Comparison of ENCODE assay signal across 8 cellular contexts in genomic region chr1:33349778-33350610, GRCh38. TPM values are rescaled to one million over a fixed set of nuclear protein-coding genes. Genes with fewer than 3 reads are reported as not detected.
DNase-seq lines count a peak whose midpoint lies in the region; ATAC-seq, FAIRE-seq and TF ChIP-seq lines count a peak whose summit lies in the region.

No MANE protein-coding gene starts in this region.

- TF ChIP-seq CTCF in WTC11 (IDR thresholded peaks at IDR 0.05) (no peak), bronchial epithelial cell (IDR thresholded peaks at IDR 0.05; ENCODE audit: insufficient read depth, low read length, severe bottlenecking) (no peak)

- H2AFZ ChIP-seq in ACC112 (ENCODE audit: low read length, unreplicated experiment), result peak overlapping the region; percentile 91

- peak overlapping the region; percentile 77 for H3K4me3 Mint-ChIP-seq in WTC11

- H3K27me3 Mint-ChIP-seq in WTC11 (ENCODE audit: low read depth), result peaks cover 93% of the 10 kb centered on the region

- peaks cover 30% of the 10 kb centered on the region for H3K4me1 Mint-ChIP-seq in WTC11

- no peaks in the 10 kb centered on the region for H3K9me3 Mint-ChIP-seq in WTC11

- DNase-seq in NCI-H2171 (lab: John Stamatoyannopoulos, UW) (peak; percentile 88), WTC11 (ENCODE audit: low spot score) (peak; percentile 75), bronchial epithelial cell (ENCODE audit: low read depth) (peak; percentile 48), iris pigment epithelial cell (ENCODE audit: low read depth) (peak; percentile 80)
- peak; percentile 56 to 66 for DNase-seq in stimulated activated CD4-positive, alpha-beta T cell treated with anti-CD3 and anti-CD28 coated beads, Interleukin-12 subunit alpha, Interleukin-12 subunit beta, amount 100 ng/mL, for 24 hours (ENCODE audit: low read depth in 2 of 2)

- no peak for FAIRE-seq in bronchial epithelial cell (lab: Jason Lieb, UNC)

- peaks cover 51% of the 10 kb centered on the region for H3K79me2 ChIP-seq in ACC112 (ENCODE audit: control insufficient read depth, insufficient read depth, low read length, unreplicated experiment)

- H3K27ac Mint-ChIP-seq in WTC11, result no peak overlapping the region

- CTCF ChIA-PET in WTC11 (lab: Charles Lee), result interaction anchor here (0.6 to 3.2 kb wide), 3 partner anchors 12 to 106 kb away, joined by 3 to 13 read pairs (median 3); no protein-coding TSS in a partner anchor

- H3K4me3 ChIP-seq in ACC112 (ENCODE audit: low read depth, low read length) (peak overlapping the region; percentile 95), bronchial epithelial cell (ENCODE audit: low read depth, low read length) (peak overlapping the region; percentile 79)

- H3K27me3 ChIP-seq in ACC112 (ENCODE audit: insufficient read depth, low read length), result no peaks in the 10 kb centered on the region
- no peaks in the 10 kb centered on the region for H3K27me3 ChIP-seq in bronchial epithelial cell (ENCODE audit: control insufficient read depth, insufficient read depth, low read length)

- ATAC-seq in GM18861 (IDR thresholded peaks at IDR 0.05; ENCODE audit: unreplicated experiment), result peak; percentile 53
- ATAC-seq in HG03064 (IDR thresholded peaks at IDR 0.05; ENCODE audit: low read depth, unreplicated experiment), result peak; percentile 74
- ATAC-seq in WTC11, result peak; percentile 84

- POLR2A ChIA-PET in WTC11 (lab: Charles Lee), result no interaction called here

- H3K36me3 ChIP-seq in ACC112 (ENCODE audit: insufficient read depth, low read length) (peaks cover 23% of the 10 kb centered on the region), bronchial epithelial cell (ENCODE audit: control insufficient read depth, insufficient read depth, low read length) (peaks cover 4% of the 10 kb centered on the region)

- H3K36me3 Mint-ChIP-seq in WTC11, result no peaks in the 10 kb centered on the region

- H3K4me1 ChIP-seq in ACC112 (ENCODE audit: control insufficient read depth, insufficient read depth, low read length, unreplicated experiment), result peaks cover 27% of the 10 kb centered on the region

- peak overlapping the region; percentile 69 for H3K27ac ChIP-seq in ACC112 (ENCODE audit: low read depth, low read length)

TF ChIP-seq in WTC11, 78 proteins besides CTCF, POLR2A, EP300 and RAD21 (continues in another document):
- TF ChIP-seq, protein P1, sequence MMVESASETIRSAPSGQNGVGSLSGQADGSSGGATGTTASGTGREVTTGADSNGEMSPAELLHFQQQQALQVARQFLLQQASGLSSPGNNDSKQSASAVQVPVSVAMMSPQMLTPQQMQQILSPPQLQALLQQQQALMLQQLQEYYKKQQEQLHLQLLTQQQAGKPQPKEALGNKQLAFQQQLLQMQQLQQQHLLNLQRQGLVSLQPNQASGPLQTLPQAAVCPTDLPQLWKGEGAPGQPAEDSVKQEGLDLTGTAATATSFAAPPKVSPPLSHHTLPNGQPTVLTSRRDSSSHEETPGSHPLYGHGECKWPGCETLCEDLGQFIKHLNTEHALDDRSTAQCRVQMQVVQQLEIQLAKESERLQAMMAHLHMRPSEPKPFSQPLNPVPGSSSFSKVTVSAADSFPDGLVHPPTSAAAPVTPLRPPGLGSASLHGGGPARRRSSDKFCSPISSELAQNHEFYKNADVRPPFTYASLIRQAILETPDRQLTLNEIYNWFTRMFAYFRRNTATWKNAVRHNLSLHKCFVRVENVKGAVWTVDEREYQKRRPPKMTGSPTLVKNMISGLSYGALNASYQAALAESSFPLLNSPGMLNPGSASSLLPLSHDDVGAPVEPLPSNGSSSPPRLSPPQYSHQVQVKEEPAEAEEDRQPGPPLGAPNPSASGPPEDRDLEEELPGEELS (CRISPR knock-in tag; IDR thresholded peaks at IDR 0.05), result peak; percentile 32; the same call in 1 of the 2 replicates
- TF ChIP-seq ATF1 (CRISPR knock-in tag; IDR thresholded peaks at IDR 0.05) (0 out of 2 replicates have a peak, but pooled peaks have one; percentile 17), ETV6 (CRISPR knock-in tag; IDR thresholded peaks at IDR 0.05) (no peak), NR2C2 (CRISPR knock-in tag; IDR thresholded peaks at IDR 0.05) (no peak), ERG (CRISPR knock-in tag; IDR thresholded peaks at IDR 0.05) (no peak), FOXJ3 (CRISPR knock-in tag; IDR thresholded peaks at IDR 0.05; ENCODE audit: borderline replicate concordance) (no peak), JUN (CRISPR knock-in tag; IDR thresholded peaks at IDR 0.05) (no peak), ARID4B (CRISPR knock-in tag; IDR thresholded peaks at IDR 0.05; ENCODE audit: borderline replicate concordance) (no peak; the same call in 1 of the 2 replicates), FOXP1 (CRISPR knock-in tag; IDR thresholded peaks at IDR 0.05; ENCODE audit: borderline replicate concordance) (peak; percentile 78; the same call in 1 of the 2 replicates), GTF2I (CRISPR knock-in tag; conservative IDR thresholded peaks at IDR 0.05) (no peak), CREB1 (CRISPR knock-in tag; IDR thresholded peaks at IDR 0.05) (no peak)
- TF ChIP-seq, protein P2, sequence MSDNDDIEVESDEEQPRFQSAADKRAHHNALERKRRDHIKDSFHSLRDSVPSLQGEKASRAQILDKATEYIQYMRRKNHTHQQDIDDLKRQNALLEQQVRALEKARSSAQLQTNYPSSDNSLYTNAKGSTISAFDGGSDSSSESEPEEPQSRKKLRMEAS (CRISPR knock-in tag; IDR thresholded peaks at IDR 0.05), result peak; percentile 56
- TF ChIP-seq, protein P3, sequence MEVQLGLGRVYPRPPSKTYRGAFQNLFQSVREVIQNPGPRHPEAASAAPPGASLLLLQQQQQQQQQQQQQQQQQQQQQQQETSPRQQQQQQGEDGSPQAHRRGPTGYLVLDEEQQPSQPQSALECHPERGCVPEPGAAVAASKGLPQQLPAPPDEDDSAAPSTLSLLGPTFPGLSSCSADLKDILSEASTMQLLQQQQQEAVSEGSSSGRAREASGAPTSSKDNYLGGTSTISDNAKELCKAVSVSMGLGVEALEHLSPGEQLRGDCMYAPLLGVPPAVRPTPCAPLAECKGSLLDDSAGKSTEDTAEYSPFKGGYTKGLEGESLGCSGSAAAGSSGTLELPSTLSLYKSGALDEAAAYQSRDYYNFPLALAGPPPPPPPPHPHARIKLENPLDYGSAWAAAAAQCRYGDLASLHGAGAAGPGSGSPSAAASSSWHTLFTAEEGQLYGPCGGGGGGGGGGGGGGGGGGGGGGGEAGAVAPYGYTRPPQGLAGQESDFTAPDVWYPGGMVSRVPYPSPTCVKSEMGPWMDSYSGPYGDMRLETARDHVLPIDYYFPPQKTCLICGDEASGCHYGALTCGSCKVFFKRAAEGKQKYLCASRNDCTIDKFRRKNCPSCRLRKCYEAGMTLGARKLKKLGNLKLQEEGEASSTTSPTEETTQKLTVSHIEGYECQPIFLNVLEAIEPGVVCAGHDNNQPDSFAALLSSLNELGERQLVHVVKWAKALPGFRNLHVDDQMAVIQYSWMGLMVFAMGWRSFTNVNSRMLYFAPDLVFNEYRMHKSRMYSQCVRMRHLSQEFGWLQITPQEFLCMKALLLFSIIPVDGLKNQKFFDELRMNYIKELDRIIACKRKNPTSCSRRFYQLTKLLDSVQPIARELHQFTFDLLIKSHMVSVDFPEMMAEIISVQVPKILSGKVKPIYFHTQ (CRISPR knock-in tag; IDR thresholded peaks at IDR 0.05), result no peak

RNA-seq across cellular contexts. Expression of gene A3GALT2, which starts 29.1 kb away (rescaled TPM):
- total RNA-seq in WTC11 (2021), result not detected in 3 replicates
- total RNA-seq in bronchial epithelial cell, result not detected in 2 replicates

Comparison
In these comparisons a context has a peak if more than half of its experiments do, and no peak if none do; other contexts are left out.
1. Peak in every context shown above with its lines: DNase-seq, ATAC-seq, H3K4me3 ChIP-seq and H3K27ac ChIP-seq.